In the genomic region with DNA sequence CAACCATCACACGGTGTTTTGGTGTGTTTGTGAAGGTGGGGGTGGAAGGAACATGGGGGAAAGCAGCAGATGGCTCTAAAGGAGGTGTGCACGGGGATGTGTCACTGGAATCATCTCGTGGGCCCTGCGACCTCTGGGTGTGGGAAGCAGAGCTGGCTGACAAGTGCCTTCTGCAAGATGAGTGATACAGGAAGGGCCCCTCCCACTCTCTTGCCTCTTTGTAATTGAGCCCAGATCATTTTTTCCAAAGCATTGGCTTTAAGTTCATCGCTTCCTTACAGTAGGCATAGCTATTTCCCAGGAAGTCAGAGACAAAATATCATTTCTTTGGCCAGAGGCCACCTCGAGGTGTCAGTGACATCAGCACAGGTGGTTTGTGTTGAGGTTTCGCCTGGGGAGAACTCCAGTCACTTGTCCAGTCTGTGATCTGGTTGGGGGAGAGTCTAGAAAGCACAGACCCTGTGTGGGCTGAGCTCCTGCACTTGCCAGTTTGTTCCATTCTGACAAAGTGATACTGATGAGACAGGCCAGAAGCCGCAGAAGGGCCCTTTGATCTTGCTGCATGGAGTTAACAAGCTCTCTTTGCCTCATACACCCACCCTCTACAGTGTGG, we compare ENCODE assay signal across 8 cellular contexts. TPM values are rescaled to one million over a fixed set of nuclear protein-coding genes. Genes with fewer than 3 reads are reported as not detected.
A peak's percentile ranks its signal among the peaks of the same experiment; 100 is the strongest.
DNase-seq lines count a peak whose midpoint lies in the region; ATAC-seq and TF ChIP-seq lines count a peak whose summit lies in the region.

No MANE protein-coding gene starts in this region.

- peak overlapping the region in 6 of 7 donors; percentile 24 to 61 (median 49) for H3K4me3 Mint-ChIP-seq in CD8-positive, alpha-beta memory T cell
- H3K4me3 Mint-ChIP-seq in brain, result no peak overlapping the region

- no peaks in the 10 kb centered on the region for H3K9me3 ChIP-seq in CD8-positive, alpha-beta memory T cell (ENCODE audit: low read length)

- H3K27ac Mint-ChIP-seq in CD8-positive, alpha-beta memory T cell, result peak overlapping the region; percentile 44 to 94 (median 75)
- H3K27ac Mint-ChIP-seq in brain, result peak overlapping the region in 3 of 5 experiments; percentile 10 to 33 (median 23)

- peak in 3 of 5 donors; percentile 1 to 56 (median 21) for DNase-seq in CD8-positive, alpha-beta memory T cell
- DNase-seq in activated CD4-positive, CD25-positive, alpha-beta regulatory T cell treated with anti-CD3 and anti-CD28 coated beads, Interleukin-2, amount 50 U/mL, for 72 hours, result peak; percentile 49
- DNase-seq in stimulated activated CD4-positive, alpha-beta T cell treated with anti-CD3 and anti-CD28 coated beads, Interleukin-12 subunit alpha, Interleukin-12 subunit beta, amount 100 ng/mL, for 24 hours (ENCODE audit: low read depth in 2 of 2), result peak; percentile 67 to 75
- DNase-seq in HT-29 (ENCODE audit: low spot score), result no peak

- no peak overlapping the region for H3K27ac ChIP-seq in CD8-positive, alpha-beta memory T cell (ENCODE audit: low read depth, low read length)

- H3K36me3 Mint-ChIP-seq in CD8-positive, alpha-beta memory T cell, result peaks cover 5 to 72% (median 15%) of the 10 kb centered on the region in 3 donors
- peaks cover 66% of the 10 kb centered on the region for H3K36me3 Mint-ChIP-seq in brain

- peaks cover 11% of the 10 kb centered on the region for H3K4me1 ChIP-seq in CD8-positive, alpha-beta memory T cell (ENCODE audit: insufficient read depth, low read length)

- CTCF ChIA-PET in CD8-positive, alpha-beta memory T cell (lab: Charles Lee), result interaction anchor here (0.7 to 4.2 kb wide), 4 partner anchors 10 to 44 kb away, joined by 3 to 21 read pairs (median 5); a partner anchor contains a TSS

- no peaks in the 10 kb centered on the region for H3K27me3 ChIP-seq in CD8-positive, alpha-beta memory T cell (ENCODE audit: insufficient read depth, low read length, poor library complexity, severe bottlenecking)

- peaks cover 33% of the 10 kb centered on the region for H3K36me3 ChIP-seq in CD8-positive, alpha-beta memory T cell (ENCODE audit: insufficient read depth, low read length)

- no peak for TF ChIP-seq CTCF in brain (conservative IDR thresholded peaks at IDR 0.05)

- POLR2A ChIA-PET in CD8-positive, alpha-beta memory T cell (lab: Charles Lee), result interaction anchor here (0.6 to 1.0 kb wide), 3 partner anchors 13 to 617 kb away, joined by 5 to 7 read pairs (median 5); no protein-coding TSS in a partner anchor

- no peak for ATAC-seq in GM21717 (IDR thresholded peaks at IDR 0.05; ENCODE audit: unreplicated experiment)
- no peak for ATAC-seq in GM21381 (IDR thresholded peaks at IDR 0.05; ENCODE audit: unreplicated experiment)
- no peak for ATAC-seq in HG03469 (IDR thresholded peaks at IDR 0.05; ENCODE audit: unreplicated experiment)

- H3K4me3 ChIP-seq in CD8-positive, alpha-beta memory T cell (ENCODE audit: low read length), result no peak overlapping the region

- no peaks in the 10 kb centered on the region for H3K27me3 Mint-ChIP-seq in CD8-positive, alpha-beta memory T cell
- no peaks in the 10 kb centered on the region for H3K27me3 Mint-ChIP-seq in brain

- peaks cover 24 to 35% (median 26%) of the 10 kb centered on the region in 3 donors for H3K4me1 Mint-ChIP-seq in CD8-positive, alpha-beta memory T cell
- no peaks in the 10 kb centered on the region for H3K4me1 Mint-ChIP-seq in brain

- H3K9me3 Mint-ChIP-seq in CD8-positive, alpha-beta memory T cell, result no peaks in the 10 kb centered on the region
- no peaks in the 10 kb centered on the region for H3K9me3 Mint-ChIP-seq in brain

RNA-seq across cellular contexts. Expression of a gene that starts 20.6 kb away (rescaled TPM):
- total RNA-seq in CD8-positive, alpha-beta memory T cell, result 10 to 100 TPM; 13.6 to 14.9 TPM
- 28.2 TPM for polyA plus RNA-seq in CD8-positive, alpha-beta memory T cell
- polyA plus RNA-seq in brain (ENCODE audit: insufficient read depth, low read depth, low replicate concordance), result 3.4 TPM
- total RNA-seq in HT-29 (2014; rRNA removed; shearing (Covaris generic)), result 44.0 and 53.5 TPM in 2 replicates

RNA-seq across cellular contexts. Expression of a gene that starts 33.9 kb away (rescaled TPM):
- total RNA-seq in CD8-positive, alpha-beta memory T cell, result 100 to 1,000 TPM; 150 to 155 TPM
- 59.0 TPM for polyA plus RNA-seq in CD8-positive, alpha-beta memory T cell
- polyA plus RNA-seq in brain (ENCODE audit: insufficient read depth, low read depth, low replicate concordance), result 36.3 TPM
- total RNA-seq in HT-29 (2014; rRNA removed; shearing (Covaris generic)), result 23.0 and 27.2 TPM in 2 replicates

RNA-seq across cellular contexts. Expression of a gene that starts 33.9 kb away (rescaled TPM):
- 100 to 1,000 TPM; 141 to 149 TPM for total RNA-seq in CD8-positive, alpha-beta memory T cell
- polyA plus RNA-seq in CD8-positive, alpha-beta memory T cell, result 181 TPM
- polyA plus RNA-seq in brain (ENCODE audit: insufficient read depth, low read depth, low replicate concordance), result 151 TPM
- total RNA-seq in HT-29 (2014; rRNA removed; shearing (Covaris generic)), result 55.1 and 70.6 TPM in 2 replicates

Comparison
In these comparisons a context has a peak if more than half of its experiments do, and no peak if none do; other contexts are left out.
1. H3K4me3 Mint-ChIP-seq: peak in CD8-positive, alpha-beta memory T cell (6 of 7); none in brain (0 of 5).